8 cellular contexts compared by ENCODE assay signal in genomic region chr19:1411255-1412191, GRCh38. TPM values are rescaled to one million over a fixed set of nuclear protein-coding genes. Genes with fewer than 3 reads are reported as not detected.
DNase-seq lines count a peak whose midpoint lies in the region; ATAC-seq and TF ChIP-seq lines count a peak whose summit lies in the region.

No MANE protein-coding gene starts in this region.

- H4K20me1 ChIP-seq in Karpas-422 (ENCODE audit: insufficient read depth, low read depth, low read length) = peaks cover 76% of the 10 kb centered on the region

- no peak overlapping the region for H2AFZ ChIP-seq in Karpas-422 (ENCODE audit: low read length)

- H3K9me3 ChIP-seq in lower lobe of right lung (no peaks in the 10 kb centered on the region), upper lobe of right lung (no peaks in the 10 kb centered on the region), Karpas-422 (ENCODE audit: low read length) (no peaks in the 10 kb centered on the region)

- H3K79me2 ChIP-seq in Karpas-422 (ENCODE audit: low read length) = peaks cover 87% of the 10 kb centered on the region

- intact Hi-C loops in lower lobe of right lung (cut with DNase I) = no loop called here
- intact Hi-C loops in upper lobe of right lung (cut with DNase I) = no loop called here

- H3K9ac ChIP-seq in Karpas-422 (ENCODE audit: low read length) = no peak overlapping the region

- H3K27ac ChIP-seq in lower lobe of right lung (peak overlapping the region; percentile 97), upper lobe of right lung (peak overlapping the region; percentile 17), Karpas-422 (ENCODE audit: low read length) (no peak overlapping the region)

- peaks cover 80% of the 10 kb centered on the region for H3K4me1 ChIP-seq in lower lobe of right lung
- H3K4me1 ChIP-seq in upper lobe of right lung = peaks cover 72% of the 10 kb centered on the region
- H3K4me1 ChIP-seq in Karpas-422 (ENCODE audit: low read length) = peaks cover 17% of the 10 kb centered on the region

- H3K9me2 ChIP-seq in Karpas-422 (replicated peaks; ENCODE audit: insufficient read depth, low read length) = no peaks in the 10 kb centered on the region

- peaks cover 29% of the 10 kb centered on the region for H3K36me3 ChIP-seq in lower lobe of right lung
- H3K36me3 ChIP-seq in upper lobe of right lung = peaks cover 5% of the 10 kb centered on the region
- peaks cover 14% of the 10 kb centered on the region for H3K36me3 ChIP-seq in Karpas-422 (ENCODE audit: insufficient read depth, low read length)

- H3K4me3 ChIP-seq in lower lobe of right lung (peak overlapping the region; percentile 3), upper lobe of right lung (no peak overlapping the region), Karpas-422 (ENCODE audit: low read length) (no peak overlapping the region)

- ATAC-seq in lower lobe of right lung (no peak), upper lobe of right lung (no peak), GM18511 (IDR thresholded peaks at IDR 0.05; ENCODE audit: unreplicated experiment) (no peak), GM18519 (IDR thresholded peaks at IDR 0.05; ENCODE audit: low FRiP score, unreplicated experiment) (no peak)

- H3K27me3 ChIP-seq in lower lobe of right lung (ENCODE audit: low read depth) = no peaks in the 10 kb centered on the region
- no peaks in the 10 kb centered on the region for H3K27me3 ChIP-seq in upper lobe of right lung
- H3K27me3 ChIP-seq in Karpas-422 (ENCODE audit: low read length) = no peaks in the 10 kb centered on the region

- TF ChIP-seq CTCF in lower lobe of right lung (IDR thresholded peaks at IDR 0.05) (no peak), upper lobe of right lung (IDR thresholded peaks at IDR 0.05) (no peak)

- peak; percentile 33 for DNase-seq in activated effector memory CD4-positive, alpha-beta T cell treated with Interleukin-2 at 50 U/mL for 16 hours
- DNase-seq in activated effector memory CD4-positive, alpha-beta T cell treated with anti-CD3 and anti-CD28 coated beads, Interleukin-2, amount 50 U/mL, for 16 hours = no peak
- peak; percentile 43 for DNase-seq in central memory CD4-positive, alpha-beta T cell
- no peak for DNase-seq in lower lobe of right lung
- no peak for DNase-seq in upper lobe of right lung
- DNase-seq in Karpas-422 = no peak

- no peak overlapping the region for H3K4me2 ChIP-seq in Karpas-422 (ENCODE audit: low read depth, low read length, poor library complexity, severe bottlenecking)

RNA-seq across cellular contexts. Expression of gene DAZAP1, which starts 4.1 kb away (rescaled TPM):
- total RNA-seq in lower lobe of right lung (89.4 TPM), upper lobe of right lung (98.7 TPM)
- total RNA-seq in Karpas-422 (2014; rRNA removed; shearing (Covaris generic); ENCODE audit: low replicate concordance) = 110 and 244 TPM in 2 replicates

RNA-seq across cellular contexts. Expression of gene GAMT, which starts 10.2 kb away (rescaled TPM):
- total RNA-seq in lower lobe of right lung (7.8 TPM), upper lobe of right lung (7.1 TPM)
- 63.7 and 144 TPM in 2 replicates for total RNA-seq in Karpas-422 (2014; rRNA removed; shearing (Covaris generic); ENCODE audit: low replicate concordance)

RNA-seq across cellular contexts. Expression of gene RPS15, which starts 26.7 kb away (rescaled TPM):
- total RNA-seq in lower lobe of right lung (854 TPM), upper lobe of right lung (841 TPM)
- 2,088 and 3,414 TPM in 2 replicates for total RNA-seq in Karpas-422 (2014; rRNA removed; shearing (Covaris generic); ENCODE audit: low replicate concordance)

RNA-seq across cellular contexts. Expression of gene NDUFS7, which starts 27.8 kb away (rescaled TPM):
- 76.7 TPM for total RNA-seq in lower lobe of right lung
- 78.2 TPM for total RNA-seq in upper lobe of right lung
- 98.1 and 129 TPM in 2 replicates for total RNA-seq in Karpas-422 (2014; rRNA removed; shearing (Covaris generic); ENCODE audit: low replicate concordance)

RNA-seq across cellular contexts. Expression of gene APC2, which starts 38.4 kb away (rescaled TPM):
- total RNA-seq in lower lobe of right lung (0.12 TPM), upper lobe of right lung (0.20 TPM)
- total RNA-seq in Karpas-422 (2014; rRNA removed; shearing (Covaris generic); ENCODE audit: low replicate concordance) = 1.1 and 2.8 TPM in 2 replicates

Comparison
In these comparisons a context has a peak if more than half of its experiments do, and no peak if none do; other contexts are left out.
1. DNase-seq: peak in activated effector memory CD4-positive, alpha-beta T cell treated with Interleukin-2 at 50 U/mL for 16 hours (single experiment) and central memory CD4-positive, alpha-beta T cell (single experiment); none in activated effector memory CD4-positive, alpha-beta T cell treated with anti-CD3 and anti-CD28 coated beads, Interleukin-2, amount 50 U/mL, for 16 hours (single experiment), lower lobe of right lung (single experiment), upper lobe of right lung (single experiment) and Karpas-422 (single experiment).